ENCODE assay signal across 8 cellular contexts in genomic region chr5:80192507-80193241, GRCh38.
DNase-seq lines count a peak whose midpoint lies in the region; ATAC-seq, FAIRE-seq and TF ChIP-seq lines count a peak whose summit lies in the region.

No MANE protein-coding gene starts in this region.

- no peaks in the 10 kb centered on the region for H4K20me1 ChIP-seq in K562 (replicated peaks; ENCODE audit: control insufficient read depth, insufficient read depth, low read length)

- BruUV-seq in K562 (replicated peaks; lab: Mats Ljungman, UMichigan), result no TSS peak

- peak; percentile 9 for ATAC-seq in activated CD8-positive, alpha-beta memory T cell treated with anti-CD3 and anti-CD28 coated beads, Interleukin-2, amount 10 ng/mL, durations not matched to agents 7 days and 5 days
- peak; percentile 55 for ATAC-seq in K562

- H3K27me3 Mint-ChIP-seq in activated CD8-positive, alpha-beta memory T cell treated with anti-CD3 and anti-CD28 coated beads, Interleukin-2, amount 10 ng/mL, durations not matched to agents 7 days and 5 days, result no peaks in the 10 kb centered on the region

- peak overlapping the region; percentile 67 for H3K4me3 Mint-ChIP-seq in activated CD8-positive, alpha-beta memory T cell treated with anti-CD3 and anti-CD28 coated beads, Interleukin-2, amount 10 ng/mL, durations not matched to agents 7 days and 5 days

- H3K4me1 ChIP-seq in K562 (replicated peaks in 1 of 2; ENCODE audit: control insufficient read depth in 2 of 2, insufficient read depth in 2 of 2, low read length in 2 of 2) (peaks cover 5 to 33% of the 10 kb centered on the region in 2 experiments; a peak in 4 of 5 replicates), mesodermal cell (ENCODE audit: control insufficient read depth, insufficient read depth, low read length, poor library complexity, severe bottlenecking) (peaks cover 30% of the 10 kb centered on the region), transverse colon (peaks cover 17 to 55% (median 34%) of the 10 kb centered on the region in 4 donors)

- H3K9me3 Mint-ChIP-seq in activated CD8-positive, alpha-beta memory T cell treated with anti-CD3 and anti-CD28 coated beads, Interleukin-2, amount 10 ng/mL, durations not matched to agents 7 days and 5 days (ENCODE audit: low read depth), result no peaks in the 10 kb centered on the region

- TF ChIP-seq POLR2A in K562 (conservative IDR thresholded peaks at IDR 0.05), result no peak
- no peak for TF ChIP-seq POLR2A in transverse colon (IDR thresholded peaks at IDR 0.05)

- in situ Hi-C loops in K562 (cut with MboI) (no loop called here), transverse colon (cut with MboI; ENCODE audit: low pct_ligation_motif_present in 1 of 4, low pct_unique_long_range_greater_than_20kb in 1 of 4, low sequenced_read_pairs in 3 of 4) (no loop called here)

- WGBS in K562 (ENCODE audit: insufficient coverage, low coverage, missing lambda C conversion rate), result 29% methylated on average over 11 of the region's 11 CpGs
- 66 to 82% methylated on average over 4 of the region's 11 CpGs for WGBS in mesodermal cell (ENCODE audit: insufficient coverage in 2 of 2), 2 experiments
- WGBS in transverse colon (ENCODE audit: low coverage in 1 of 2), 2 donors, result 57 to 63% methylated on average over 11 of the region's 11 CpGs

- H2AFZ ChIP-seq in K562 (ENCODE audit: low read depth, low read length), result peak overlapping the region; percentile 69

- intact Hi-C loops in K562 (cut with micrococcal nuclease), result loop anchor here (5.0 kb wide), 1 partner anchor 65 kb away; the partner anchor contains the start of gene SERINC5
- intact Hi-C loops in transverse colon (cut with DNase I; ENCODE audit: low total_unique reads), result no loop called here

- TF ChIP-seq CTCF in K562 (IDR thresholded peaks at IDR 0.05 in 2 of 3, conservative IDR thresholded peaks at IDR 0.05 in 1 of 3; ENCODE audit: insufficient read depth in 2 of 3, low read depth in 1 of 3, low read length in 3 of 3) (no peak), transverse colon (IDR thresholded peaks at IDR 0.05) (no peak)

- H3K36me3 ChIP-seq in K562 (ENCODE audit: control insufficient read depth, insufficient read depth, low read length), result no peaks in the 10 kb centered on the region
- H3K36me3 ChIP-seq in mesodermal cell (ENCODE audit: control insufficient read depth, insufficient read depth, low read length), result no peaks in the 10 kb centered on the region
- H3K36me3 ChIP-seq in transverse colon, result no peaks in the 10 kb centered on the region

- H3K9me1 ChIP-seq in K562 (ENCODE audit: control insufficient read depth, insufficient read depth, low read length), result no peaks in the 10 kb centered on the region

- H3K36me3 Mint-ChIP-seq in activated CD8-positive, alpha-beta memory T cell treated with anti-CD3 and anti-CD28 coated beads, Interleukin-2, amount 10 ng/mL, durations not matched to agents 7 days and 5 days, result peaks cover 9% of the 10 kb centered on the region

- H3K4me3 ChIP-seq in K562, result no peak overlapping the region
- H3K4me3 ChIP-seq in mesodermal cell (ENCODE audit: extremely low read depth, insufficient read depth, low read length, poor library complexity, severe bottlenecking), result no peak overlapping the region
- H3K4me3 ChIP-seq in transverse colon, result no peak overlapping the region

- no peaks in the 10 kb centered on the region for H3K79me2 ChIP-seq in K562 (ENCODE audit: control insufficient read depth, insufficient read depth, low read length)

- DNase-seq in activated CD8-positive, alpha-beta memory T cell treated with anti-CD3 and anti-CD28 coated beads, Interleukin-2, amount 10 ng/mL, durations not matched to agents 7 days and 5 days, result no peak
- DNase-seq in activated CD8-positive, alpha-beta memory T cell treated with anti-CD3 and anti-CD28 coated beads, Interleukin-2, amount 50 U/mL, for 4 hours, result no peak
- DNase-seq in K562 (ENCODE audit: extremely low read depth in 1 of 4, low spot score in 3 of 4) (peak in 1 of 4 experiments; percentile 39), transverse colon (no peak), GM19240 (ENCODE audit: insufficient read length, low spot score) (no peak), NCI-H1417 (lab: John Stamatoyannopoulos, UW) (no peak), globus pallidus (ENCODE audit: low spot score) (no peak)

- H3K27ac ChIP-seq in K562 (ENCODE audit: extremely low read depth, low read depth, low read length) (peak overlapping the region; percentile 43; the same call in 1 of the 3 replicates), mesodermal cell (ENCODE audit: low read depth, low read length, severe bottlenecking) (peak overlapping the region; percentile 25), transverse colon (peak overlapping the region; percentile 31 to 69 (median 54))

- no peak for TF ChIP-seq EP300 in K562 (IDR thresholded peaks at IDR 0.05; ENCODE audit: low read length)
- TF ChIP-seq EP300 in transverse colon (IDR thresholded peaks at IDR 0.05; ENCODE audit: low read depth), result no peak

- H3K27ac Mint-ChIP-seq in activated CD8-positive, alpha-beta memory T cell treated with anti-CD3 and anti-CD28 coated beads, Interleukin-2, amount 10 ng/mL, durations not matched to agents 7 days and 5 days, result peak overlapping the region; percentile 96

- peak overlapping the region; percentile 2 to 3; a peak in 2 of 4 replicates for H3K9ac ChIP-seq in K562 (ENCODE audit: insufficient read depth in 1 of 2, low read depth in 2 of 2, low read length in 2 of 2)

- H3K27me3 ChIP-seq in K562 (ENCODE audit: control insufficient read depth in 2 of 2, insufficient read depth in 2 of 2, low read length in 2 of 2) (no peaks in the 10 kb centered on the region), transverse colon (no peaks in the 10 kb centered on the region)

- H3K9me3 ChIP-seq in K562 (replicated peaks; ENCODE audit: control insufficient read depth, insufficient read depth, low read depth, low read length) (no peaks in the 10 kb centered on the region), mesodermal cell (ENCODE audit: control insufficient read depth, low read length) (no peaks in the 10 kb centered on the region), transverse colon (no peaks in the 10 kb centered on the region)

- CTCF ChIA-PET in activated CD8-positive, alpha-beta memory T cell treated with anti-CD3 and anti-CD28 coated beads, Interleukin-2, amount 10 ng/mL, durations not matched to agents 7 days and 5 days (lab: Charles Lee), result interaction anchor here (0.8 to 4.1 kb wide), 10 partner anchors 9 to 254 kb away, joined by 3 to 31 read pairs (median 4); partner anchors contain the start of gene SERINC5
- CTCF ChIA-PET in K562 (lab: Yijun Ruan, JAX; ENCODE audit: low intra/inter-chr PET ratio), result no interaction called here

- POLR2A ChIA-PET in K562 (lab: Yijun Ruan, JAX), result interaction anchor here (0.6 to 3.6 kb wide), 7 partner anchors 12 to 65 kb away, joined by 3 to 21 read pairs (median 4); partner anchors contain the start of gene SERINC5

- TF ChIP-seq RAD21 in K562 (CRISPR knock-in tag; conservative IDR thresholded peaks at IDR 0.05 in 1 of 2, IDR thresholded peaks at IDR 0.05 in 1 of 2), result no peak

- FAIRE-seq in K562 (lab: Jason Lieb, UNC), result no peak

- H3K4me2 ChIP-seq in K562 (ENCODE audit: insufficient read depth, low read length), result peak overlapping the region; percentile 68; the same call in 1 of the 2 replicates

- H3K4me1 Mint-ChIP-seq in activated CD8-positive, alpha-beta memory T cell treated with anti-CD3 and anti-CD28 coated beads, Interleukin-2, amount 10 ng/mL, durations not matched to agents 7 days and 5 days, result peaks cover 74% of the 10 kb centered on the region

TF ChIP-seq in K562, 482 proteins besides CTCF, POLR2A, EP300 and RAD21 (continues in another document):
- TF ChIP-seq SMC3 (conservative IDR thresholded peaks at IDR 0.05; ENCODE audit: insufficient read depth, low read depth, low read length), result no peak
- TF ChIP-seq MEF2A (IDR thresholded peaks at IDR 0.05; ENCODE audit: control insufficient read depth, low read depth, low read length), result peak; percentile 10; the same call in 1 of the 2 replicates
- peak; percentile 84 for TF ChIP-seq TOE1 (IDR thresholded peaks at IDR 0.05; ENCODE audit: borderline replicate concordance)
- no peak for TF ChIP-seq TOE1 (CRISPR knock-in tag; IDR thresholded peaks at IDR 0.05; ENCODE audit: borderline replicate concordance, low read depth)
- TF ChIP-seq USF2 (CRISPR knock-in tag; IDR thresholded peaks at IDR 0.05), result peak; percentile 62
- no peak for TF ChIP-seq CEBPZ (IDR thresholded peaks at IDR 0.05; ENCODE audit: borderline replicate concordance, low read depth, low read length)
